In the genomic region with DNA sequence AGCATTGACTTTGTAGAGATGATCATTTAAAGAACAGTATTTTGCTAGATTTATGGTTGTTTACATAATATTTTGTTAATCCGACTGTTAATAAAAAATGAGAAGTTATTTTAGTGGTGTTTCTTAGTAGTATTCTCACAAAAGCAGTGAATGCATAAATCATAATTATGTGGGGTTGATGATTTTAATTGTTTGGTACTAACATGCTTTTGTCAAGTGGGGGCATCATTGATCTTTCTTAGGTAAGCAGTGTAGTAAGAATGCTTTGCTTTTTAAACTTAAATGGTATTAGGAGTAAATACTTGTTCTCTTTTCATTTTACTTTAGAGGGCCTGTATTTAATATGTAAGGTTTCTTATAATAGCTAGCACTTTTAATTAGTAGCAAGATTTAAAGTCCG, we compare ENCODE assay signal across 1 cellular context.
TF ChIP-seq lines count a peak whose summit lies in the region.

No MANE protein-coding gene starts in this region.

TF ChIP-seq in K562, 482 proteins besides CTCF, POLR2A, EP300 and RAD21:
- TF ChIP-seq, protein P1, sequence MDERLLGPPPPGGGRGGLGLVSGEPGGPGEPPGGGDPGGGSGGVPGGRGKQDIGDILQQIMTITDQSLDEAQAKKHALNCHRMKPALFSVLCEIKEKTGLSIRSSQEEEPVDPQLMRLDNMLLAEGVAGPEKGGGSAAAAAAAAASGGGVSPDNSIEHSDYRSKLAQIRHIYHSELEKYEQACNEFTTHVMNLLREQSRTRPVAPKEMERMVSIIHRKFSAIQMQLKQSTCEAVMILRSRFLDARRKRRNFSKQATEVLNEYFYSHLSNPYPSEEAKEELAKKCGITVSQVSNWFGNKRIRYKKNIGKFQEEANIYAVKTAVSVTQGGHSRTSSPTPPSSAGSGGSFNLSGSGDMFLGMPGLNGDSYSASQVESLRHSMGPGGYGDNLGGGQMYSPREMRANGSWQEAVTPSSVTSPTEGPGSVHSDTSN (CRISPR knock-in tag; IDR thresholded peaks at IDR 0.05; ENCODE audit: low read depth): no peak
- TF ChIP-seq, protein P1 (tag; conservative IDR thresholded peaks at IDR 0.05; ENCODE audit: low read depth): peak; percentile 51; the same call in 1 of the 2 replicates
- TF ChIP-seq, protein P2, sequence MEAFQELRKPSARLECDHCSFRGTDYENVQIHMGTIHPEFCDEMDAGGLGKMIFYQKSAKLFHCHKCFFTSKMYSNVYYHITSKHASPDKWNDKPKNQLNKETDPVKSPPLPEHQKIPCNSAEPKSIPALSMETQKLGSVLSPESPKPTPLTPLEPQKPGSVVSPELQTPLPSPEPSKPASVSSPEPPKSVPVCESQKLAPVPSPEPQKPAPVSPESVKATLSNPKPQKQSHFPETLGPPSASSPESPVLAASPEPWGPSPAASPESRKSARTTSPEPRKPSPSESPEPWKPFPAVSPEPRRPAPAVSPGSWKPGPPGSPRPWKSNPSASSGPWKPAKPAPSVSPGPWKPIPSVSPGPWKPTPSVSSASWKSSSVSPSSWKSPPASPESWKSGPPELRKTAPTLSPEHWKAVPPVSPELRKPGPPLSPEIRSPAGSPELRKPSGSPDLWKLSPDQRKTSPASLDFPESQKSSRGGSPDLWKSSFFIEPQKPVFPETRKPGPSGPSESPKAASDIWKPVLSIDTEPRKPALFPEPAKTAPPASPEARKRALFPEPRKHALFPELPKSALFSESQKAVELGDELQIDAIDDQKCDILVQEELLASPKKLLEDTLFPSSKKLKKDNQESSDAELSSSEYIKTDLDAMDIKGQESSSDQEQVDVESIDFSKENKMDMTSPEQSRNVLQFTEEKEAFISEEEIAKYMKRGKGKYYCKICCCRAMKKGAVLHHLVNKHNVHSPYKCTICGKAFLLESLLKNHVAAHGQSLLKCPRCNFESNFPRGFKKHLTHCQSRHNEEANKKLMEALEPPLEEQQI (IDR thresholded peaks at IDR 0.05): no peak
